ENCODE assay signal across 8 cellular contexts in the genomic region with DNA sequence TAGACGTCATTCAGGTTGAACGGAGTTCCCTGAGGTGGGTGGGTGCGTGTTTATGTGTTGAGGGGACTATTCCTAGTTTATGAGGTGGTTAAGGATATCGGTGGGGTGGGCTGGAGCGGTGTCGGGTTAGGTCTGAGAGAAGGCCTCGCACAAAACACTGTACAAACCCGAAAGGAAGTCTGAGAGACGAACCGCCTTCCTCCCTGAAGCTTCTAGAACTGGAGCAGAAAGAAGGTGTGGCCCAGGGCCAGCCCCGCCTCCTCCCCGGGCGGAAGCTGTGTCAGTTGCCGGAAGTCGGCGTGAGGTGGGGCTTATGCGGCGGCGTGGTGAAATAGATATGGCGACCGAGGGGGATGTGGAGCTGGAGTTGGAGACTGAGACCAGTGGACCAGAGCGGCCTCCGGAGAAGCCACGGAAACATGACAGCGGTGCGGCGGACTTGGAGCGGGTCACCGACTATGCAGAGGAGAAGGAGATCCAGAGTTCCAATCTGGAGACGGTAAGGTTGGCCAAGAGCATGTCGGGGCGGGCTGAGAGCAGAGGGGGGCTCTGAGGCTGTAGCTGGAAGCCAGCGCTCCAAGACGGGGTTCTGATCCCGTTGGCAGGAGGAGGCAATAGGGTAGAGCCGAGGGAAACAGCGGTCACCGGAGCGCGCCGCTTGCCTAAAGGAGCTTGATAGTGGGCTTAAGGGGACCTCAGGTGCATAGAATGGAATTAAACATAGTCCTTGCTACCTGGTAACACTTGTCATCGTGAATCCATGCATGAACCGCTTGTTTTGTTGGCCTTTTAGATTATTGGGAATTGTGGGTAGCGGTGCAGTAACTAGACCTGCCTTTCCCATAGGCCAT. TPM values are rescaled to one million over a fixed set of nuclear protein-coding genes. Genes with fewer than 3 reads are reported as not detected.
A peak's percentile ranks its signal among the peaks of the same experiment; 100 is the strongest.
DNase-seq lines count a peak whose midpoint lies in the region; ATAC-seq and TF ChIP-seq lines count a peak whose summit lies in the region.

A gene with protein sequence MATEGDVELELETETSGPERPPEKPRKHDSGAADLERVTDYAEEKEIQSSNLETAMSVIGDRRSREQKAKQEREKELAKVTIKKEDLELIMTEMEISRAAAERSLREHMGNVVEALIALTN (plus strand): TSS at position 314 of the 851 bp plus-strand sequence. CDS start 24 bp downstream, at position 338.

- no peak for TF ChIP-seq CTCF in kidney epithelial cell (IDR thresholded peaks at IDR 0.05; ENCODE audit: insufficient read depth, low read length, poor library complexity, severe bottlenecking)

- DNase-seq in ACHN: peak; percentile 86
- DNase-seq in NCI-H460 (ENCODE audit: extremely low read depth, low read depth): peak; percentile 79
- DNase-seq in activated CD4-positive, alpha-beta T cell treated with anti-CD3 and anti-CD28 coated beads for 1 hour: peak; percentile 87
- peak; percentile 94 for DNase-seq in cerebellum (ENCODE audit: low spot score)
- no peak for DNase-seq in kidney epithelial cell (ENCODE audit: low read depth)
- DNase-seq in stimulated activated CD4-positive, alpha-beta T cell treated with anti-CD3 and anti-CD28 coated beads, Interleukin-15, amount 100 ng/mL, for 48 hours (ENCODE audit: low read depth in 2 of 2): peak; percentile 80 to 89

- ATAC-seq in GM18870 (IDR thresholded peaks at IDR 0.05; ENCODE audit: unreplicated experiment) (peak; percentile 52), HG03139 (IDR thresholded peaks at IDR 0.05; ENCODE audit: unreplicated experiment) (peak; percentile 79)

- peak within 1 kb of the TSS; percentile 98 for H3K4me3 ChIP-seq in kidney epithelial cell (ENCODE audit: low read depth, low read length)

- H3K27me3 ChIP-seq in kidney epithelial cell (ENCODE audit: control insufficient read depth, insufficient read depth, low read length): no peaks in the 10 kb centered on the region

- H3K36me3 ChIP-seq in kidney epithelial cell (ENCODE audit: control insufficient read depth, insufficient read depth, low read length): peaks cover 5% of the 10 kb centered on the region

- in situ Hi-C loops in ACHN (cut with HindIII; ENCODE audit: low pct_ligation_motif_present, low pct_unique_long_range_greater_than_20kb, low sequenced_read_pairs): no loop called here

RNA-seq across cellular contexts. Expression of the gene that starts here (rescaled TPM):
- 10.5 and 15.4 TPM in 2 replicates for total RNA-seq in NCI-H460 (2014; rRNA removed; shearing (Covaris generic))
- 8.1 and 43.5 TPM in 2 replicates for polyA plus RNA-seq in NCI-H460 (2014; cell fraction: nucleus; rRNA removed)
- total RNA-seq in cerebellum (8.9 TPM), kidney epithelial cell (5.6 and 8.1 TPM in 2 replicates)
